Comparison of ENCODE assay signal across 19 cellular contexts in genomic region chr14:76089575-76089974, GRCh38.
"Had no signal": no experiment of that assay in that cellular context is flagged by ENCODE, and none has a peak within 500 bp of the region (broad histone marks: within the 10 kb centered on the region; RNA-seq: fewer than 3 reads in every experiment).

No MANE protein-coding gene starts in this region.

- H3K36me3 ChIP-seq: esophagus squamous epithelium had no signal

- ATAC-seq: activated T-cell treated with anti-CD3 and anti-CD28 coated beads, Interleukin-2, amount 50 U/mL, for 4 hours; gastroesophageal sphincter; naive thymus-derived CD4-positive, alpha-beta T cell; stimulated activated naive CD8-positive, alpha-beta T cell treated with anti-CD3 and anti-CD28 coated beads, Interleukin-15, Interleukin-2, amounts not matched to agents 100 U/mL and 50 U/mL, for 24 hours; T-cell had no signal

- H3K4me3 ChIP-seq: coronary artery, esophagus squamous epithelium, gastroesophageal sphincter, lung, tibial nerve had no signal

- DNase-seq: activated CD8-positive, alpha-beta memory T cell treated with anti-CD3 and anti-CD28 coated beads, Interleukin-2, amount 50 U/mL, for 48 hours; activated naive CD4-positive, alpha-beta T cell treated with Interleukin-2 at 50 U/mL for 16 hours; activated naive CD8-positive, alpha-beta T cell treated with anti-CD3 and anti-CD28 coated beads for 36 hours; activated T-cell treated with anti-CD3 and anti-CD28 coated beads, Interleukin-2, amount 50 U/mL, for 4 hours; cerebellar nuclear complex; esophagus squamous epithelium; kidney; naive thymus-derived CD4-positive, alpha-beta T cell; occipital lobe; retina; stimulated activated CD4-positive, alpha-beta T cell treated with anti-CD3 and anti-CD28 coated beads, Interleukin-4, amount 100 ng/mL, for 24 hours; stimulated activated naive CD8-positive, alpha-beta T cell treated with anti-CD3 and anti-CD28 coated beads, Interleukin-15, Interleukin-2, amounts not matched to agents 100 U/mL and 50 U/mL, for 24 hours; T-cell had no signal

- H3K27ac ChIP-seq: coronary artery, gastroesophageal sphincter, tibial nerve had no signal

- FAIRE-seq: astrocyte, bronchial epithelial cell had no signal

- H3K9me3 ChIP-seq: esophagus squamous epithelium, gastroesophageal sphincter, tibial nerve had no signal

- H3K27me3 ChIP-seq: esophagus squamous epithelium, gastroesophageal sphincter, tibial nerve had no signal
